24 cellular contexts compared by ENCODE assay signal in the genomic region with DNA sequence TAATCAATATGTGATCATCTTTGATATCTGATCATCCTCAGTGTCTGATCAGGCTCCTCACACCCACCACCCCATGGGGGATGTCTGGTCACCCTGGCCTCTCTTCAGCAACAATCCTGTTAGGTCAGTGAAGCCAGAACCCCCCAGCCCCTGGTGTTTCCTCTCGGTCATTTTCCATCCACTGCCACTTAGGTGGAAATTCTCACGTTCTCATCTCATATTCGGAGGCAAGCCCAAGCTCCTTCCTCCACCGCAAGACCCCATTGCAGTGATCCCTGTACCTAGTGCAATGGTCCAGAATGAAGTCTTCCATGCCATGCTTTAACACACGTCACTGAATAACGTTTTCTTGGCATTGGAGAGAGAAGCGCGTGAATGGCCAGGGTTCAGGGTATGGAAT.
"Had no signal": no experiment of that assay in that cellular context is flagged by ENCODE, and none has a peak within 500 bp of the region (broad histone marks: within the 10 kb centered on the region; RNA-seq: fewer than 3 reads in every experiment).

No MANE protein-coding gene starts in this region.

- H3K36me3 ChIP-seq: colonic mucosa, left lung, ovary, sigmoid colon, thoracic aorta, tibial nerve, upper lobe of left lung, uterus had no signal

- H3K4me1 ChIP-seq: psoas muscle, sigmoid colon, tibial nerve, uterus had no signal

- H3K27ac ChIP-seq: colonic mucosa, left lung, ovary, psoas muscle, sigmoid colon, thoracic aorta, tibial nerve, upper lobe of left lung, uterus had no signal

- H3K4me3 Mint-ChIP-seq: dendritic cell treated with granulocyte-macrophage colony-stimulating factor and Interleukin-4, amounts not matched to agents 40 ng/mL and 50 ng/mL, for 4 days; nephron progenitor cell; stimulated activated naive B cell treated with anti-CD40 and anti-IgM and Interleukin-4, amounts not matched to agents 10 μg/mL and 1 μg/mL and 100 μg/mL, for 72 hours; stimulated activated naive CD8-positive, alpha-beta T cell treated with anti-CD3 and anti-CD28 coated beads, Interleukin-15, Interleukin-2, amounts not matched to agents 100 ng/mL and 50 ng/mL, for 24 hours had no signal

- ATAC-seq: left cardiac atrium; left lung; naive thymus-derived CD8-positive, alpha-beta T cell; psoas muscle; right cardiac atrium; stimulated activated naive B cell treated with anti-CD40 and anti-IgM and Interleukin-4, amounts not matched to agents 10 μg/mL and 1 μg/mL and 100 μg/mL, for 72 hours had no signal

- H3K27me3 Mint-ChIP-seq: dendritic cell treated with granulocyte-macrophage colony-stimulating factor and Interleukin-4, amounts not matched to agents 40 ng/mL and 50 ng/mL, for 4 days; naive thymus-derived CD8-positive, alpha-beta T cell; stimulated activated naive B cell treated with anti-CD40 and anti-IgM and Interleukin-4, amounts not matched to agents 10 μg/mL and 1 μg/mL and 100 μg/mL, for 72 hours; stimulated activated naive CD8-positive, alpha-beta T cell treated with anti-CD3 and anti-CD28 coated beads, Interleukin-15, Interleukin-2, amounts not matched to agents 100 ng/mL and 50 ng/mL, for 24 hours had no signal

- H3K27ac Mint-ChIP-seq: dendritic cell treated with granulocyte-macrophage colony-stimulating factor and Interleukin-4, amounts not matched to agents 40 ng/mL and 50 ng/mL, for 4 days; nephron progenitor cell; stimulated activated naive B cell treated with anti-CD40 and anti-IgM and Interleukin-4, amounts not matched to agents 10 μg/mL and 1 μg/mL and 100 μg/mL, for 72 hours; stimulated activated naive CD8-positive, alpha-beta T cell treated with anti-CD3 and anti-CD28 coated beads, Interleukin-15, Interleukin-2, amounts not matched to agents 100 ng/mL and 50 ng/mL, for 24 hours had no signal

- DNase-seq: colonic mucosa; effector CD8-positive, alpha-beta T cell; head of caudate nucleus; left cardiac atrium; mammary epithelial cell; mesendoderm; naive thymus-derived CD8-positive, alpha-beta T cell; nephron progenitor cell; nucleus accumbens; ovary; right cardiac atrium; sigmoid colon; stimulated activated naive B cell treated with anti-CD40 and anti-IgM and Interleukin-4, amounts not matched to agents 10 μg/mL and 1 μg/mL and 100 μg/mL, for 72 hours; upper lobe of left lung; uterus had no signal

- H3K4me3 ChIP-seq: colonic mucosa, left lung, ovary, psoas muscle, sigmoid colon, thoracic aorta, tibial nerve, upper lobe of left lung, uterus had no signal

- H3K9me3 ChIP-seq: colonic mucosa, ovary had no signal

- H3K27me3 ChIP-seq: colonic mucosa, left lung, ovary, sigmoid colon, tibial nerve, upper lobe of left lung, uterus had no signal

- FAIRE-seq: endothelial cell of umbilical vein, frontal cortex, keratinocyte had no signal
